In genomic region chr13:95676775-95677563, GRCh38 we compare ENCODE assay signal across 1 cellular context.
TF ChIP-seq lines count a peak whose summit lies in the region.

Gene DNAJC3, plus strand, starts transcription at chr13:95677139. Its CDS starts 117 bp downstream, at chr13:95677256.

TF ChIP-seq in K562, 482 proteins besides CTCF, POLR2A, EP300 and RAD21 (continued from another document and continues in another):
- TF ChIP-seq, protein P1, sequence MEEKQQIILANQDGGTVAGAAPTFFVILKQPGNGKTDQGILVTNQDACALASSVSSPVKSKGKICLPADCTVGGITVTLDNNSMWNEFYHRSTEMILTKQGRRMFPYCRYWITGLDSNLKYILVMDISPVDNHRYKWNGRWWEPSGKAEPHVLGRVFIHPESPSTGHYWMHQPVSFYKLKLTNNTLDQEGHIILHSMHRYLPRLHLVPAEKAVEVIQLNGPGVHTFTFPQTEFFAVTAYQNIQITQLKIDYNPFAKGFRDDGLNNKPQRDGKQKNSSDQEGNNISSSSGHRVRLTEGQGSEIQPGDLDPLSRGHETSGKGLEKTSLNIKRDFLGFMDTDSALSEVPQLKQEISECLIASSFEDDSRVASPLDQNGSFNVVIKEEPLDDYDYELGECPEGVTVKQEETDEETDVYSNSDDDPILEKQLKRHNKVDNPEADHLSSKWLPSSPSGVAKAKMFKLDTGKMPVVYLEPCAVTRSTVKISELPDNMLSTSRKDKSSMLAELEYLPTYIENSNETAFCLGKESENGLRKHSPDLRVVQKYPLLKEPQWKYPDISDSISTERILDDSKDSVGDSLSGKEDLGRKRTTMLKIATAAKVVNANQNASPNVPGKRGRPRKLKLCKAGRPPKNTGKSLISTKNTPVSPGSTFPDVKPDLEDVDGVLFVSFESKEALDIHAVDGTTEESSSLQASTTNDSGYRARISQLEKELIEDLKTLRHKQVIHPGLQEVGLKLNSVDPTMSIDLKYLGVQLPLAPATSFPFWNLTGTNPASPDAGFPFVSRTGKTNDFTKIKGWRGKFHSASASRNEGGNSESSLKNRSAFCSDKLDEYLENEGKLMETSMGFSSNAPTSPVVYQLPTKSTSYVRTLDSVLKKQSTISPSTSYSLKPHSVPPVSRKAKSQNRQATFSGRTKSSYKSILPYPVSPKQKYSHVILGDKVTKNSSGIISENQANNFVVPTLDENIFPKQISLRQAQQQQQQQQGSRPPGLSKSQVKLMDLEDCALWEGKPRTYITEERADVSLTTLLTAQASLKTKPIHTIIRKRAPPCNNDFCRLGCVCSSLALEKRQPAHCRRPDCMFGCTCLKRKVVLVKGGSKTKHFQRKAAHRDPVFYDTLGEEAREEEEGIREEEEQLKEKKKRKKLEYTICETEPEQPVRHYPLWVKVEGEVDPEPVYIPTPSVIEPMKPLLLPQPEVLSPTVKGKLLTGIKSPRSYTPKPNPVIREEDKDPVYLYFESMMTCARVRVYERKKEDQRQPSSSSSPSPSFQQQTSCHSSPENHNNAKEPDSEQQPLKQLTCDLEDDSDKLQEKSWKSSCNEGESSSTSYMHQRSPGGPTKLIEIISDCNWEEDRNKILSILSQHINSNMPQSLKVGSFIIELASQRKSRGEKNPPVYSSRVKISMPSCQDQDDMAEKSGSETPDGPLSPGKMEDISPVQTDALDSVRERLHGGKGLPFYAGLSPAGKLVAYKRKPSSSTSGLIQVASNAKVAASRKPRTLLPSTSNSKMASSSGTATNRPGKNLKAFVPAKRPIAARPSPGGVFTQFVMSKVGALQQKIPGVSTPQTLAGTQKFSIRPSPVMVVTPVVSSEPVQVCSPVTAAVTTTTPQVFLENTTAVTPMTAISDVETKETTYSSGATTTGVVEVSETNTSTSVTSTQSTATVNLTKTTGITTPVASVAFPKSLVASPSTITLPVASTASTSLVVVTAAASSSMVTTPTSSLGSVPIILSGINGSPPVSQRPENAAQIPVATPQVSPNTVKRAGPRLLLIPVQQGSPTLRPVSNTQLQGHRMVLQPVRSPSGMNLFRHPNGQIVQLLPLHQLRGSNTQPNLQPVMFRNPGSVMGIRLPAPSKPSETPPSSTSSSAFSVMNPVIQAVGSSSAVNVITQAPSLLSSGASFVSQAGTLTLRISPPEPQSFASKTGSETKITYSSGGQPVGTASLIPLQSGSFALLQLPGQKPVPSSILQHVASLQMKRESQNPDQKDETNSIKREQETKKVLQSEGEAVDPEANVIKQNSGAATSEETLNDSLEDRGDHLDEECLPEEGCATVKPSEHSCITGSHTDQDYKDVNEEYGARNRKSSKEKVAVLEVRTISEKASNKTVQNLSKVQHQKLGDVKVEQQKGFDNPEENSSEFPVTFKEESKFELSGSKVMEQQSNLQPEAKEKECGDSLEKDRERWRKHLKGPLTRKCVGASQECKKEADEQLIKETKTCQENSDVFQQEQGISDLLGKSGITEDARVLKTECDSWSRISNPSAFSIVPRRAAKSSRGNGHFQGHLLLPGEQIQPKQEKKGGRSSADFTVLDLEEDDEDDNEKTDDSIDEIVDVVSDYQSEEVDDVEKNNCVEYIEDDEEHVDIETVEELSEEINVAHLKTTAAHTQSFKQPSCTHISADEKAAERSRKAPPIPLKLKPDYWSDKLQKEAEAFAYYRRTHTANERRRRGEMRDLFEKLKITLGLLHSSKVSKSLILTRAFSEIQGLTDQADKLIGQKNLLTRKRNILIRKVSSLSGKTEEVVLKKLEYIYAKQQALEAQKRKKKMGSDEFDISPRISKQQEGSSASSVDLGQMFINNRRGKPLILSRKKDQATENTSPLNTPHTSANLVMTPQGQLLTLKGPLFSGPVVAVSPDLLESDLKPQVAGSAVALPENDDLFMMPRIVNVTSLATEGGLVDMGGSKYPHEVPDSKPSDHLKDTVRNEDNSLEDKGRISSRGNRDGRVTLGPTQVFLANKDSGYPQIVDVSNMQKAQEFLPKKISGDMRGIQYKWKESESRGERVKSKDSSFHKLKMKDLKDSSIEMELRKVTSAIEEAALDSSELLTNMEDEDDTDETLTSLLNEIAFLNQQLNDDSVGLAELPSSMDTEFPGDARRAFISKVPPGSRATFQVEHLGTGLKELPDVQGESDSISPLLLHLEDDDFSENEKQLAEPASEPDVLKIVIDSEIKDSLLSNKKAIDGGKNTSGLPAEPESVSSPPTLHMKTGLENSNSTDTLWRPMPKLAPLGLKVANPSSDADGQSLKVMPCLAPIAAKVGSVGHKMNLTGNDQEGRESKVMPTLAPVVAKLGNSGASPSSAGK (IDR thresholded peaks at IDR 0.05) = peak; percentile 93
- TF ChIP-seq GTF2E2 (tag; IDR thresholded peaks at IDR 0.05) (peak; percentile 87), ETV5 (CRISPR knock-in tag; IDR thresholded peaks at IDR 0.05; ENCODE audit: low read depth) (no peak), ILF3 (IDR thresholded peaks at IDR 0.05; ENCODE audit: borderline replicate concordance) (no peak), POLR2H (tag; IDR thresholded peaks at IDR 0.05; ENCODE audit: low read depth) (peak; percentile 79), ZNF717 (CRISPR knock-in tag; IDR thresholded peaks at IDR 0.05) (no peak), RBM25 (IDR thresholded peaks at IDR 0.05; ENCODE audit: low read depth, low read length, severe bottlenecking) (peak; percentile 94), USF2 (CRISPR knock-in tag; IDR thresholded peaks at IDR 0.05) (0 out of 2 replicates have a peak, but pooled peaks have one; percentile 33), NCOA2 (IDR thresholded peaks at IDR 0.05; ENCODE audit: partially characterized antibody in 2 of 2) (no peak), SP1 (CRISPR knock-in tag; IDR thresholded peaks at IDR 0.05) (peak; percentile 89), RNF2 (IDR thresholded peaks at IDR 0.05) (0 out of 2 replicates have a peak, but pooled peaks have one; percentile 28), U2AF1 (optimal IDR thresholded peaks at IDR 0.05; ENCODE audit: low read depth, low read length) (peak; percentile 58), MYBL2 (IDR thresholded peaks at IDR 0.05; ENCODE audit: low read depth) (no peak), MYBL2 (CRISPR knock-in tag; IDR thresholded peaks at IDR 0.05; ENCODE audit: borderline replicate concordance) (no peak), ERF (CRISPR knock-in tag; IDR thresholded peaks at IDR 0.05) (0 out of 2 replicates have a peak, but pooled peaks have one; percentile 19), NFIC (IDR thresholded peaks at IDR 0.05) (peak; percentile 15; the same call in 1 of the 2 replicates), MTA2 (IDR thresholded peaks at IDR 0.05; ENCODE audit: low read depth) (no peak), SREBF2 (CRISPR knock-in tag; IDR thresholded peaks at IDR 0.05) (no peak), TAF1 (IDR thresholded peaks at IDR 0.05; ENCODE audit: control insufficient read depth, extremely low read depth, insufficient read depth, low read length, severe bottlenecking) (peak; percentile 88), FUS (optimal IDR thresholded peaks at IDR 0.05; ENCODE audit: low read depth, low read length) (no peak), NFATC3 (IDR thresholded peaks at IDR 0.05) (no peak), EGR1 (conservative IDR thresholded peaks at IDR 0.05) (peak; percentile 27; the same call in 1 of the 2 replicates), ZNF354B (CRISPR knock-in tag; IDR thresholded peaks at IDR 0.05) (no peak), CUX1 (CRISPR knock-in tag; IDR thresholded peaks at IDR 0.05) (no peak), PCBP1 (IDR thresholded peaks at IDR 0.05; ENCODE audit: low read depth, low read length, poor library complexity, severe bottlenecking) (peak; percentile 39), DDX20 (tag; IDR thresholded peaks at IDR 0.05; ENCODE audit: low read depth) (no peak), E2F6 (IDR thresholded peaks at IDR 0.05; ENCODE audit: borderline replicate concordance in 1 of 2, extremely low read depth in 1 of 2, insufficient read depth in 1 of 2, insufficient read length in 1 of 2, low read depth in 1 of 2, low read length in 1 of 2, poor library complexity in 1 of 2, severe bottlenecking in 1 of 2) (peak; percentile 77 to 82), HMGN3 (IDR thresholded peaks at IDR 0.05; ENCODE audit: borderline replicate concordance, extremely low read depth, insufficient read length, low read depth, low read length) (peak; percentile 31), GATA2 (CRISPR knock-in tag; IDR thresholded peaks at IDR 0.05) (0 out of 2 replicates have a peak, but pooled peaks have one; percentile 24)
- TF ChIP-seq, protein P2, sequence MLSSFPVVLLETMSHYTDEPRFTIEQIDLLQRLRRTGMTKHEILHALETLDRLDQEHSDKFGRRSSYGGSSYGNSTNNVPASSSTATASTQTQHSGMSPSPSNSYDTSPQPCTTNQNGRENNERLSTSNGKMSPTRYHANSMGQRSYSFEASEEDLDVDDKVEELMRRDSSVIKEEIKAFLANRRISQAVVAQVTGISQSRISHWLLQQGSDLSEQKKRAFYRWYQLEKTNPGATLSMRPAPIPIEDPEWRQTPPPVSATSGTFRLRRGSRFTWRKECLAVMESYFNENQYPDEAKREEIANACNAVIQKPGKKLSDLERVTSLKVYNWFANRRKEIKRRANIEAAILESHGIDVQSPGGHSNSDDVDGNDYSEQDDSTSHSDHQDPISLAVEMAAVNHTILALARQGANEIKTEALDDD (IDR thresholded peaks at IDR 0.05) = no peak
- TF ChIP-seq, protein P3, sequence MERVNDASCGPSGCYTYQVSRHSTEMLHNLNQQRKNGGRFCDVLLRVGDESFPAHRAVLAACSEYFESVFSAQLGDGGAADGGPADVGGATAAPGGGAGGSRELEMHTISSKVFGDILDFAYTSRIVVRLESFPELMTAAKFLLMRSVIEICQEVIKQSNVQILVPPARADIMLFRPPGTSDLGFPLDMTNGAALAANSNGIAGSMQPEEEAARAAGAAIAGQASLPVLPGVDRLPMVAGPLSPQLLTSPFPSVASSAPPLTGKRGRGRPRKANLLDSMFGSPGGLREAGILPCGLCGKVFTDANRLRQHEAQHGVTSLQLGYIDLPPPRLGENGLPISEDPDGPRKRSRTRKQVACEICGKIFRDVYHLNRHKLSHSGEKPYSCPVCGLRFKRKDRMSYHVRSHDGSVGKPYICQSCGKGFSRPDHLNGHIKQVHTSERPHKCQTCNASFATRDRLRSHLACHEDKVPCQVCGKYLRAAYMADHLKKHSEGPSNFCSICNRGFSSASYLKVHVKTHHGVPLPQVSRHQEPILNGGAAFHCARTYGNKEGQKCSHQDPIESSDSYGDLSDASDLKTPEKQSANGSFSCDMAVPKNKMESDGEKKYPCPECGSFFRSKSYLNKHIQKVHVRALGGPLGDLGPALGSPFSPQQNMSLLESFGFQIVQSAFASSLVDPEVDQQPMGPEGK (CRISPR knock-in tag; IDR thresholded peaks at IDR 0.05; ENCODE audit: borderline replicate concordance) = no peak
- TF ChIP-seq, protein P4, sequence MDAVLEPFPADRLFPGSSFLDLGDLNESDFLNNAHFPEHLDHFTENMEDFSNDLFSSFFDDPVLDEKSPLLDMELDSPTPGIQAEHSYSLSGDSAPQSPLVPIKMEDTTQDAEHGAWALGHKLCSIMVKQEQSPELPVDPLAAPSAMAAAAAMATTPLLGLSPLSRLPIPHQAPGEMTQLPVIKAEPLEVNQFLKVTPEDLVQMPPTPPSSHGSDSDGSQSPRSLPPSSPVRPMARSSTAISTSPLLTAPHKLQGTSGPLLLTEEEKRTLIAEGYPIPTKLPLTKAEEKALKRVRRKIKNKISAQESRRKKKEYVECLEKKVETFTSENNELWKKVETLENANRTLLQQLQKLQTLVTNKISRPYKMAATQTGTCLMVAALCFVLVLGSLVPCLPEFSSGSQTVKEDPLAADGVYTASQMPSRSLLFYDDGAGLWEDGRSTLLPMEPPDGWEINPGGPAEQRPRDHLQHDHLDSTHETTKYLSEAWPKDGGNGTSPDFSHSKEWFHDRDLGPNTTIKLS (IDR thresholded peaks at IDR 0.05; ENCODE audit: borderline replicate concordance, low read depth) = peak; percentile 70; the same call in 1 of the 2 replicates
